In the genomic region with DNA sequence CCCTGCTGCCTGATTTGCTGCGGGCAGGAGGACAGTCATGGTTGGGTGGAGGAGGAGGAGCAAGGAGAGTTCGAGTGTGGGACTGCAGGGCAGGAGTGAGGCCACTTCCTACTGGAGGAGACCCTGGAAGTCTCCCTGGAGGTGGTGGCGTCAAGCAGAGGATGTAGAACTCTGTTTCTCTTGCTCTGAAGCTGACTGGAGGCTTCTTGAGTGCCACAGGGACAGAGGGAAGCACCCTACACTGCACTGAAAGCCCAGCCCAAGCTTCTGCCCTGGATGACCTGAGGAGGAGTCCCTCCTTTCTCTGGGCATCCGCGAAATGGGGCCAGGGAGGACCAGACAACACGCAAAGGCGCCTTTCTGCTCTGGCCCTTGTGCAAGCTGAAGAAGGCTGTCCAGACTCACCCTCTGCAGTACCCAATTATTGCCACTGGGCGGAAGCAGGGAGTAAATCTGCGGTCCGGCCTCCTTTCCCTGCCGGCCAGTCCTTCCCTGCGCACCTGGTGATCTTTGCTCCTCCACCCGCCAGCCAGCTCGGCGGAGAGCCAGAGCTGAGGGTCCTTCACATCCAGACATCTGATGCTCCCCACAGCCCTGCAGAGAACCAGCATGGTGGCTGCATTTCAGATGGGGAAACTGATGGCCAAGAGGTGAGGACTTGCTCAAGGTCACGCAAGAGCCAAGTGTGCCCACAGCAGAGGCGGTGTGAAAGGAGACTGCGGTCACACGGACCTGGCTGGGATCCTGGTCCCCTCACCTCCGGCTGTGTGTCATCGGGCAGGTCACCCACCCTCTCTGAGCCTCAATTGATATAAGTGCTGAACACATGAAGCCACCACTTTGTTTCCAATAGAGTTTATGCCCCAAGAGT, we compare ENCODE assay signal across 8 cellular contexts.
DNase-seq lines count a peak whose midpoint lies in the region; ATAC-seq, FAIRE-seq and TF ChIP-seq lines count a peak whose summit lies in the region.

No MANE protein-coding gene starts in this region.

- H3K4me1 Mint-ChIP-seq in activated CD4-positive, alpha-beta T cell treated with anti-CD3 and anti-CD28 coated beads for 36 hours, result no peaks in the 10 kb centered on the region

- CTCF ChIA-PET in activated CD4-positive, alpha-beta T cell treated with anti-CD3 and anti-CD28 coated beads for 36 hours (lab: Charles Lee), result interaction anchor here (0.6 to 1.3 kb wide), 2 partner anchors 29 to 301 kb away, joined by 3 to 4 read pairs; no protein-coding TSS in a partner anchor

- no peak overlapping the region for H3K4me3 Mint-ChIP-seq in activated CD4-positive, alpha-beta T cell treated with anti-CD3 and anti-CD28 coated beads for 36 hours

- FAIRE-seq in bronchial epithelial cell (lab: Jason Lieb, UNC), result peak; percentile 18

- intact Hi-C loops in activated CD4-positive, alpha-beta T cell treated with anti-CD3 and anti-CD28 coated beads for 36 hours (cut with DNase I, micrococcal nuclease), result no loop called here

- no peaks in the 10 kb centered on the region for H3K9me3 Mint-ChIP-seq in activated CD4-positive, alpha-beta T cell treated with anti-CD3 and anti-CD28 coated beads for 36 hours (ENCODE audit: low read depth)

- no peaks in the 10 kb centered on the region for H3K27me3 ChIP-seq in bronchial epithelial cell (ENCODE audit: control insufficient read depth, insufficient read depth, low read length)

- peak; percentile 58 for ATAC-seq in activated CD4-positive, alpha-beta T cell treated with anti-CD3 and anti-CD28 coated beads for 36 hours
- ATAC-seq in HG02623 (IDR thresholded peaks at IDR 0.05; ENCODE audit: unreplicated experiment), result no peak

- DNase-seq in activated CD4-positive, alpha-beta T cell treated with anti-CD3 and anti-CD28 coated beads for 36 hours, result peak; percentile 62
- no peak for DNase-seq in activated CD4-positive, alpha-beta T cell treated with anti-CD3 and anti-CD28 coated beads for 1 hour
- peak; percentile 45 for DNase-seq in LHCN-M2 (ENCODE audit: low read depth)
- peak; percentile 3 for DNase-seq in T follicular helper cell (ENCODE audit: low read depth)
- peak; percentile 51 for DNase-seq in bronchial epithelial cell (ENCODE audit: low read depth)
- peak; percentile 62 for DNase-seq in kidney tubule cell (ENCODE audit: low spot score)
- DNase-seq in stimulated activated CD4-positive, alpha-beta T cell treated with anti-CD3 and anti-CD28 coated beads, TNF-alpha, amount 100 ng/mL, for 4 hours (ENCODE audit: low read depth in 3 of 3), result peak in 2 of 3 experiments; percentile 6 to 10

- POLR2A ChIA-PET in activated CD4-positive, alpha-beta T cell treated with anti-CD3 and anti-CD28 coated beads for 36 hours (lab: Charles Lee), result no interaction called here

- no peaks in the 10 kb centered on the region for H3K36me3 Mint-ChIP-seq in activated CD4-positive, alpha-beta T cell treated with anti-CD3 and anti-CD28 coated beads for 36 hours (ENCODE audit: low read depth)

- H3K27me3 Mint-ChIP-seq in activated CD4-positive, alpha-beta T cell treated with anti-CD3 and anti-CD28 coated beads for 36 hours, result no peaks in the 10 kb centered on the region

- H3K4me3 ChIP-seq in bronchial epithelial cell (ENCODE audit: low read depth, low read length), result no peak overlapping the region

- H3K27ac Mint-ChIP-seq in activated CD4-positive, alpha-beta T cell treated with anti-CD3 and anti-CD28 coated beads for 36 hours, result no peak overlapping the region

- no peaks in the 10 kb centered on the region for H3K36me3 ChIP-seq in bronchial epithelial cell (ENCODE audit: control insufficient read depth, insufficient read depth, low read length)

- peak; percentile 90 for TF ChIP-seq CTCF in bronchial epithelial cell (IDR thresholded peaks at IDR 0.05; ENCODE audit: insufficient read depth, low read length, severe bottlenecking)
